9 cellular contexts compared by ENCODE assay signal in the genomic region with DNA sequence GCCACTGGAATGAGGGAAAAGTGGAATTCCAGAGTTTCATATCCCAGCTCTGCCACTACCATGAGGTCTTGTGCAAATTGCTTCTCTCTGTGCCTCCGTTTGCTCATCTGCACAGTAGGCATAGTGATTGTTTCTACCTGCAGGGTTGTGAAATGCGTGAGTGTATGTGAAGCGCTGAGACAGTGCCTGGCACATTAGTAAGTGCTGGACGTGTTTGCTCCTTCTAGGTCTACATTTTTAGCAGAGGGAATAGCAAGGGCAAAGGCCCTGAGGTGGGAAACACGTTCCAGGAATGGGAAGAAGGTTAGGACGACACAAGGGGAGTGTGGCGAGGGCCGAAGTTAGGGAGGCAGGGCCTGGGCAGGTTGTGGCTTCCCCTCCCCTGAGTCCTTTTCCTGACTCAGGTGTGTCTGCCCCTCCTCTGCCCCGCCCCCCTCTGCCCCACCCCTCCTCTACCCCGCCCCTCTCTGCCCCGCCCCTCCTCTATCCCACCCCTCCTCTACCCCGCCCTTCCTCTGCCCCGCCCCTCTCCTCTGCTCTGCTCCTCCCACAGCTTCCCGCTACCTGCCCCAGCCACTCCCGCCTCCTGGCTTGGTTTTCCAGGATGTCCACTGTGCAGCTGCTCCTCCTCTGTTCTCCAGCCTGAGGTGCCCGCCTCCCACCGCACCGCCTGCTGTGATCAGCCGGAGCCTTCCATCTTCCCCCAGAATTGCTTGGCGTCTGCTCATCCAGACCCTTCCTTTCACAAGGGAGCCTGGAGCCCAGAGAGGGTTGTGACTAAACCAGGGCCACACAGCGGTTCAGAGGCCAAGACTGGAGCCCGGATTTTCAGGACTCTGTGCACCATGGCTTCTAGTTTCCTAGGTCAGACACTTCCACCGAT. TPM values are rescaled to one million over a fixed set of nuclear protein-coding genes. Genes with fewer than 3 reads are reported as not detected.
DNase-seq lines count a peak whose midpoint lies in the region; ATAC-seq and TF ChIP-seq lines count a peak whose summit lies in the region.
"Had no signal": no experiment of that assay in that cellular context is flagged by ENCODE, and none has a peak within 500 bp of the region (broad histone marks: within the 10 kb centered on the region; RNA-seq: fewer than 3 reads in every experiment).

No MANE protein-coding gene starts in this region.

- H3K27me3 Mint-ChIP-seq in MCF 10A (ENCODE audit: insufficient read depth, unreplicated experiment) = no peaks in the 10 kb centered on the region
- H3K27me3 Mint-ChIP-seq in mesothelial cell of epicardium (ENCODE audit: low read depth) = no peaks in the 10 kb centered on the region
- peaks cover 7 to 29% of the 10 kb centered on the region in 2 donors for H3K27me3 Mint-ChIP-seq in effector memory CD8-positive, alpha-beta T cell

- CTCF ChIA-PET in MCF 10A (lab: Yijun Ruan, JAX) = interaction anchor here (0.6 kb wide), 2 partner anchors 11 to 1342 kb away, joined by 3 read pairs; no protein-coding TSS in a partner anchor

- H3K9me3 Mint-ChIP-seq in MCF 10A (ENCODE audit: unreplicated experiment) (no peaks in the 10 kb centered on the region), mesothelial cell of epicardium (peaks cover 6% of the 10 kb centered on the region)
- no peaks in the 10 kb centered on the region for H3K9me3 Mint-ChIP-seq in effector memory CD8-positive, alpha-beta T cell

- DNase-seq in DMS153 treated with DMSO at 0.1 percent for 48 hours (lab: John Stamatoyannopoulos, UW; ENCODE audit: unreplicated experiment) (peak; percentile 13), NCI-H2029 (lab: John Stamatoyannopoulos, UW) (peak; percentile 46), MCF 10A (ENCODE audit: unreplicated experiment) (peak; percentile 85), mesothelial cell of epicardium (ENCODE audit: low spot score in 2 of 2, unreplicated experiment in 2 of 2) (no peak), C1 segment of cervical spinal cord (lab: John Stamatoyannopoulos, UW) (no peak)
- no peak for DNase-seq in effector memory CD8-positive, alpha-beta T cell
- DNase-seq in stimulated activated naive CD4-positive, alpha-beta T cell treated with Interleukin-2 at 50 U/mL for 16 hours (lab: John Stamatoyannopoulos, UW) = no peak

- H3K4me3 Mint-ChIP-seq in MCF 10A (ENCODE audit: unreplicated experiment) (no peak overlapping the region), mesothelial cell of epicardium (no peak overlapping the region)
- H3K4me3 Mint-ChIP-seq in effector memory CD8-positive, alpha-beta T cell = no peak overlapping the region
- H3K4me3 Mint-ChIP-seq: activated naive CD8-positive, alpha-beta T cell had no signal

- intact Hi-C loops in MCF 10A (cut with micrococcal nuclease) = no loop called here

- H3K4me1 Mint-ChIP-seq in MCF 10A (ENCODE audit: insufficient read depth, unreplicated experiment) (peaks cover 10% of the 10 kb centered on the region), mesothelial cell of epicardium (peaks cover 36% of the 10 kb centered on the region)
- peaks cover 3 to 10% of the 10 kb centered on the region in 2 donors for H3K4me1 Mint-ChIP-seq in effector memory CD8-positive, alpha-beta T cell (ENCODE audit: low read depth in 2 of 2)

- ATAC-seq in GM19455 (IDR thresholded peaks at IDR 0.05; ENCODE audit: unreplicated experiment) = no peak
- no peak for ATAC-seq in effector memory CD8-positive, alpha-beta T cell (replicated peaks)

- H3K36me3 Mint-ChIP-seq in MCF 10A (ENCODE audit: insufficient read depth, unreplicated experiment) (no peaks in the 10 kb centered on the region), mesothelial cell of epicardium (peaks cover 3% of the 10 kb centered on the region)
- no peaks in the 10 kb centered on the region for H3K36me3 Mint-ChIP-seq in effector memory CD8-positive, alpha-beta T cell (ENCODE audit: insufficient read depth)

- POLR2A ChIA-PET in MCF 10A (lab: Yijun Ruan, JAX) = no interaction called here

- H3K27ac Mint-ChIP-seq in MCF 10A (ENCODE audit: low read depth, unreplicated experiment) (no peak overlapping the region), mesothelial cell of epicardium (peak overlapping the region; percentile 85)
- no peak overlapping the region for H3K27ac Mint-ChIP-seq in effector memory CD8-positive, alpha-beta T cell
- H3K27ac Mint-ChIP-seq: activated naive CD8-positive, alpha-beta T cell had no signal

- TF ChIP-seq CTCF in MCF 10A (IDR thresholded peaks at IDR 0.05; ENCODE audit: unreplicated experiment) (no peak), mesothelial cell of epicardium (IDR thresholded peaks at IDR 0.05; ENCODE audit: unreplicated experiment) (no peak)

- no TSS peak for BruUV-seq in MCF 10A (replicated peaks; lab: Mats Ljungman, UMichigan)

RNA-seq across cellular contexts. Expression of a gene that starts 31.1 kb away (rescaled TPM):
- not detected in 2 replicates for total RNA-seq in MCF 10A (2022)
- 164 to 176 TPM (median 176 TPM) in 3 replicates for total RNA-seq in mesothelial cell of epicardium

Comparison
In these comparisons a context has a peak if more than half of its experiments do, and no peak if none do; other contexts are left out.
1. DNase-seq: peak in DMS153 treated with DMSO at 0.1 percent for 48 hours (single experiment), NCI-H2029 (single experiment) and MCF 10A (single experiment); none in mesothelial cell of epicardium (0 of 2), C1 segment of cervical spinal cord (0 of 14), effector memory CD8-positive, alpha-beta T cell (0 of 3) and stimulated activated naive CD4-positive, alpha-beta T cell treated with Interleukin-2 at 50 U/mL for 16 hours (single experiment).
2. RNA of a gene that starts 31.1 kb away (total RNA-seq): 164 to 176 TPM in mesothelial cell of epicardium; not detected in MCF 10A; every median in the first group is over 100 times any median in the second.